ENCODE assay signal across 1 cellular context in genomic region chr1:219837274-219837993, GRCh38.
TF ChIP-seq lines count a peak whose summit lies in the region.

No MANE protein-coding gene starts in this region.

TF ChIP-seq in K562, 482 proteins besides CTCF, POLR2A, EP300 and RAD21 (continued from another document):
- TF ChIP-seq CC2D1A (IDR thresholded peaks at IDR 0.05) (peak; percentile 21; the same call in 1 of the 2 replicates), NBN (IDR thresholded peaks at IDR 0.05; ENCODE audit: low read depth) (peak; percentile 55; the same call in 1 of the 2 replicates), STAG1 (CRISPR knock-in tag; IDR thresholded peaks at IDR 0.05; ENCODE audit: borderline replicate concordance) (peak; percentile 26; the same call in 1 of the 2 replicates)
